Comparison of ENCODE assay signal across 27 cellular contexts in genomic region chr12:94666158-94666557, GRCh38.
"Had no signal": no experiment of that assay in that cellular context is flagged by ENCODE, and none has a peak within 500 bp of the region (broad histone marks: within the 10 kb centered on the region; RNA-seq: fewer than 3 reads in every experiment).

No MANE protein-coding gene starts in this region.

- H3K36me3 ChIP-seq: stomach, suprapubic skin, thoracic aorta, thyroid gland, tibial artery, tibial nerve, transverse colon, upper lobe of left lung, upper lobe of right lung, uterus, vagina had no signal

- H3K4me3 ChIP-seq: stomach, suprapubic skin, testis, thoracic aorta, thyroid gland, tibial artery, tibial nerve, transverse colon, upper lobe of left lung, upper lobe of right lung, uterus, vagina had no signal

- H3K27ac ChIP-seq: stomach, suprapubic skin, testis, thoracic aorta, thyroid gland, tibial artery, tibial nerve, transverse colon, upper lobe of left lung, upper lobe of right lung, uterus, vagina had no signal

- H3K27ac Mint-ChIP-seq: stimulated activated effector memory CD8-positive, alpha-beta T cell treated with anti-CD3 and anti-CD28 coated beads, Interleukin-12 subunit alpha, Interleukin-12 subunit beta, amount 100 ng/mL, for 72 hours; stimulated activated memory B cell treated with anti-CD40 and anti-IgM and Interleukin-4, amounts not matched to agents 10 μg/mL and 1 μg/mL and 100 μg/mL, for 72 hours; stimulated activated naive CD8-positive, alpha-beta T cell treated with anti-CD3 and anti-CD28 coated beads, Interleukin-15, amount 100 ng/mL, for 72 hours; stimulated activated naive CD8-positive, alpha-beta T cell treated with anti-CD3 and anti-CD28 coated beads, Interleukin-15, Interleukin-2, amounts not matched to agents 100 ng/mL and 50 ng/mL, for 24 hours; type B pancreatic cell had no signal

- H3K4me1 Mint-ChIP-seq: stimulated activated effector memory CD8-positive, alpha-beta T cell treated with anti-CD3 and anti-CD28 coated beads, Interleukin-12 subunit alpha, Interleukin-12 subunit beta, amount 100 ng/mL, for 72 hours; stimulated activated memory B cell treated with anti-CD40 and anti-IgM and Interleukin-4, amounts not matched to agents 10 μg/mL and 1 μg/mL and 100 μg/mL, for 72 hours; stimulated activated naive CD8-positive, alpha-beta T cell treated with anti-CD3 and anti-CD28 coated beads, Interleukin-15, amount 100 ng/mL, for 72 hours had no signal

- ATAC-seq: stimulated activated effector memory CD8-positive, alpha-beta T cell treated with anti-CD3 and anti-CD28 coated beads, Interleukin-12 subunit alpha, Interleukin-12 subunit beta, amount 100 ng/mL, for 72 hours; stimulated activated memory B cell treated with anti-CD40 and anti-IgM and Interleukin-4, amounts not matched to agents 10 μg/mL and 1 μg/mL and 100 μg/mL, for 72 hours; stimulated activated naive CD8-positive, alpha-beta T cell treated with anti-CD3 and anti-CD28 coated beads, Interleukin-15, amount 100 ng/mL, for 72 hours; stimulated activated naive CD8-positive, alpha-beta T cell treated with anti-CD3 and anti-CD28 coated beads, Interleukin-15, Interleukin-2, amounts not matched to agents 100 U/mL and 50 U/mL, for 24 hours; upper lobe of right lung had no signal

- H3K4me1 ChIP-seq: testis, tibial artery, transverse colon, upper lobe of left lung, upper lobe of right lung, uterus, vagina had no signal

- H3K27me3 ChIP-seq: stomach, suprapubic skin, testis, thyroid gland, tibial artery, tibial nerve, transverse colon, upper lobe of left lung, upper lobe of right lung, uterus, vagina had no signal

- H3K36me3 Mint-ChIP-seq: stimulated activated effector memory CD8-positive, alpha-beta T cell treated with anti-CD3 and anti-CD28 coated beads, Interleukin-12 subunit alpha, Interleukin-12 subunit beta, amount 100 ng/mL, for 72 hours; type B pancreatic cell had no signal

- H3K9me3 ChIP-seq: stomach, suprapubic skin, testis, thoracic aorta, thyroid gland, tibial artery, tibial nerve, transverse colon, upper lobe of left lung, upper lobe of right lung, uterus, vagina had no signal

- DNase-seq: stimulated activated CD4-positive, alpha-beta T cell treated with anti-CD3 and anti-CD28 coated beads, Interleukin-2, amount 100 ng/mL, for 48 hours; stimulated activated CD4-positive, alpha-beta T cell treated with anti-CD3 and anti-CD28 coated beads, Interleukin-4, amount 100 ng/mL, for 1 hour; stimulated activated CD4-positive, alpha-beta T cell treated with anti-CD3 and anti-CD28 coated beads, Interleukin-4, amount 100 ng/mL, for 24 hours; stimulated activated CD4-positive, alpha-beta T cell treated with anti-CD3 and anti-CD28 coated beads, Interleukin-4, amount 100 ng/mL, for 4 hours; stimulated activated CD8-positive, alpha-beta memory T cell treated with anti-CD3 and anti-CD28 coated beads, Interleukin-4, amount 100 ng/mL, for 48 hours; stimulated activated naive CD4-positive, alpha-beta T cell; stimulated activated naive CD4-positive, alpha-beta T cell treated with Interleukin-2 at 50 U/mL for 16 hours; stimulated activated naive CD8-positive, alpha-beta T cell treated with anti-CD3 and anti-CD28 coated beads, Interleukin-15, amount 100 ng/mL, for 72 hours; stimulated activated naive CD8-positive, alpha-beta T cell treated with anti-CD3 and anti-CD28 coated beads, Interleukin-15, Interleukin-2, amounts not matched to agents 100 U/mL and 50 U/mL, for 24 hours; stomach; substantia nigra; testis; thyroid gland; tibial artery; transverse colon; trophoblast cell; upper lobe of left lung; upper lobe of right lung; uterus had no signal

- H3K4me3 Mint-ChIP-seq: stimulated activated effector memory CD8-positive, alpha-beta T cell treated with anti-CD3 and anti-CD28 coated beads, Interleukin-12 subunit alpha, Interleukin-12 subunit beta, amount 100 ng/mL, for 72 hours; stimulated activated memory B cell treated with anti-CD40 and anti-IgM and Interleukin-4, amounts not matched to agents 10 μg/mL and 1 μg/mL and 100 μg/mL, for 72 hours; stimulated activated naive CD8-positive, alpha-beta T cell treated with anti-CD3 and anti-CD28 coated beads, Interleukin-15, amount 100 ng/mL, for 72 hours; stimulated activated naive CD8-positive, alpha-beta T cell treated with anti-CD3 and anti-CD28 coated beads, Interleukin-15, Interleukin-2, amounts not matched to agents 100 ng/mL and 50 ng/mL, for 24 hours; type B pancreatic cell had no signal

- H3K9me3 Mint-ChIP-seq: stimulated activated effector memory CD8-positive, alpha-beta T cell treated with anti-CD3 and anti-CD28 coated beads, Interleukin-12 subunit alpha, Interleukin-12 subunit beta, amount 100 ng/mL, for 72 hours; stimulated activated memory B cell treated with anti-CD40 and anti-IgM and Interleukin-4, amounts not matched to agents 10 μg/mL and 1 μg/mL and 100 μg/mL, for 72 hours; stimulated activated naive CD8-positive, alpha-beta T cell treated with anti-CD3 and anti-CD28 coated beads, Interleukin-15, amount 100 ng/mL, for 72 hours; stimulated activated naive CD8-positive, alpha-beta T cell treated with anti-CD3 and anti-CD28 coated beads, Interleukin-15, Interleukin-2, amounts not matched to agents 100 ng/mL and 50 ng/mL, for 24 hours had no signal

- H3K27me3 Mint-ChIP-seq: stimulated activated memory B cell treated with anti-CD40 and anti-IgM and Interleukin-4, amounts not matched to agents 10 μg/mL and 1 μg/mL and 100 μg/mL, for 72 hours; stimulated activated naive CD8-positive, alpha-beta T cell treated with anti-CD3 and anti-CD28 coated beads, Interleukin-15, Interleukin-2, amounts not matched to agents 100 ng/mL and 50 ng/mL, for 24 hours; type B pancreatic cell had no signal
